Comparison of ENCODE assay signal across 8 cellular contexts in genomic region chr9:88651682-88652633, GRCh38.
DNase-seq lines count a peak whose midpoint lies in the region; ATAC-seq and TF ChIP-seq lines count a peak whose summit lies in the region.

No MANE protein-coding gene starts in this region.

- peak overlapping the region; percentile 26 for H3K27ac ChIP-seq in RWPE2 (ENCODE audit: poor library complexity, severe bottlenecking)
- peak overlapping the region in 1 of 2 donors; percentile 23 for H3K27ac ChIP-seq in ovary

- peak; percentile 98 for DNase-seq in AG10803 (ENCODE audit: low read depth)
- peak; percentile 86 for DNase-seq in RWPE2 (ENCODE audit: low spot score)
- DNase-seq in fibroblast of the conjunctiva (ENCODE audit: low read depth): peak; percentile 94
- peak; percentile 81 to 92 (median 87) for DNase-seq in ovary
- no peak for DNase-seq in activated CD4-positive, alpha-beta T cell treated with anti-CD3 and anti-CD28 coated beads, Interleukin-2, amount 50 U/mL, for 1 hour
- no peak for DNase-seq in HT-29 (ENCODE audit: low spot score)
- no peak for DNase-seq in NCI-H1417 treated with DMSO at 0.1 percent for 48 hours (lab: John Stamatoyannopoulos, UW)

- peak overlapping the region; percentile 46 for H3K4me3 ChIP-seq in AG10803 (ENCODE audit: low read length)
- H3K4me3 ChIP-seq in RWPE2 (ENCODE audit: severe bottlenecking): no peak overlapping the region
- no peak overlapping the region for H3K4me3 ChIP-seq in ovary

- 22 to 36% (median 31%) methylated on average over 10 of the region's 10 CpGs for WGBS in ovary, 3 donors

- H3K27me3 ChIP-seq in RWPE2 (ENCODE audit: insufficient read depth, poor library complexity, severe bottlenecking) (no peaks in the 10 kb centered on the region), ovary (no peaks in the 10 kb centered on the region)

- H3K36me3 ChIP-seq in RWPE2 (ENCODE audit: low read depth) (no peaks in the 10 kb centered on the region), ovary (no peaks in the 10 kb centered on the region)

- ATAC-seq in RWPE2 (ENCODE audit: low read depth): peak; percentile 95
- no peak for ATAC-seq in HG02798 (IDR thresholded peaks at IDR 0.05; ENCODE audit: poor library complexity, unreplicated experiment)

- TF ChIP-seq CTCF in AG10803 (conservative IDR thresholded peaks at IDR 0.05; ENCODE audit: low read length) (peak; percentile 51), RWPE2 (IDR thresholded peaks at IDR 0.05; ENCODE audit: poor library complexity, severe bottlenecking) (peak; percentile 30), ovary (IDR thresholded peaks at IDR 0.05) (peak in 1 of 3 donors; percentile 35)

- H3K9me3 ChIP-seq in RWPE2 (ENCODE audit: severe bottlenecking) (no peaks in the 10 kb centered on the region), ovary (no peaks in the 10 kb centered on the region)

- H3K4me1 ChIP-seq in RWPE2 (ENCODE audit: insufficient read depth, poor library complexity, severe bottlenecking): peaks cover 18% of the 10 kb centered on the region
- peaks cover 5% of the 10 kb centered on the region for H3K4me1 ChIP-seq in ovary (ENCODE audit: insufficient read depth)

- TF ChIP-seq POLR2A in ovary (IDR thresholded peaks at IDR 0.05): no peak

- no peak for TF ChIP-seq EP300 in ovary (IDR thresholded peaks at IDR 0.05)

- intact Hi-C loops in ovary (cut with DNase I): no loop called here

Comparison
In these comparisons a context has a peak if more than half of its experiments do, and no peak if none do; other contexts are left out.
1. DNase-seq: peak in AG10803 (single experiment), RWPE2 (single experiment), fibroblast of the conjunctiva (single experiment) and ovary (5 of 5); none in activated CD4-positive, alpha-beta T cell treated with anti-CD3 and anti-CD28 coated beads, Interleukin-2, amount 50 U/mL, for 1 hour (single experiment), HT-29 (single experiment) and NCI-H1417 treated with DMSO at 0.1 percent for 48 hours (single experiment).